In the genomic region with DNA sequence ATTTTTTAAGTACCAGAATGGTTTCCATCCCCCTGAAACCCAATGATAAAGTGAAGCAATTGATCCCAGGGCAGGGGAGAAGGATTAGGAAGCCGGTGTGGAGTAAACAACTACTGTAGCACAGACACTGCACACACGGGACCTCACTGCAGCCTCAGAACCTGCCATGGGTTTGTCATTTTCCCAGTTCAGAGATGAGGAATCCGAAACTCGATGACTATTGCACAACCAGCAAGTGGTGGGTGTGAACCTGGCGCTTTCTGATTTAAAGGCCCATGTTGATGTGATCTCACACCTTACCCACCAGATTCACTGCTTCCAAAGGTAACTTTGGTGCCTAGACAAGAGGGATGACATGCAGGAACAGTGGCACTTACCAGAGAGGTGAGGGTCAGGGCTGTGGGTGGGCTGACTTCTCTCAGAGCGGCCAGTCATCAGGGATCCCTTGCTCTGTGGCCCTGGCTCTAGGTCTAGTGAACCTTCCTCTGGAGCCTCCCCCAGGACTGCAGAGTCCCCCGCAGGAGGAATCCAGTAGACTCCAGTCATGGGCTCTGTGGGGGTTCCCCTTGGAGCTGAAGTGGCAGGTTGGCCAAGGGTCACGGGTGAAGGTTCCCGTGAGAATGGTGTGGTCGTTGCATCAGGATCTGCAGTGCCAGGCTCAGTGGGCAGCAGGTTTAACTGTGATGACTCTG, we compare ENCODE assay signal across 1 cellular context.
A peak's percentile ranks its signal among the peaks of the same experiment; 100 is the strongest.
TF ChIP-seq lines count a peak whose summit lies in the region.

No MANE protein-coding gene starts in this region.

TF ChIP-seq in IMR-90, 13 proteins besides CTCF, POLR2A, EP300 and RAD21:
- no peak for TF ChIP-seq BHLHE40 (IDR thresholded peaks at IDR 0.05; ENCODE audit: low read depth, low read length)
- no peak for TF ChIP-seq CHD1 (IDR thresholded peaks at IDR 0.05; ENCODE audit: low read depth, low read length)
- TF ChIP-seq RFX5 (IDR thresholded peaks at IDR 0.05; ENCODE audit: low read depth, low read length), result no peak
- peak; percentile 76 for TF ChIP-seq CEBPB (IDR thresholded peaks at IDR 0.05; ENCODE audit: low read depth, low read length)
